In genomic region chr4:125758438-125758837, GRCh38 we compare ENCODE assay signal across 20 cellular contexts.
A peak's percentile ranks its signal among the peaks of the same experiment; 100 is the strongest.
DNase-seq lines count a peak whose midpoint lies in the region; FAIRE-seq and TF ChIP-seq lines count a peak whose summit lies in the region.
"Had no signal": no experiment of that assay in that cellular context is flagged by ENCODE, and none has a peak within 500 bp of the region (broad histone marks: within the 10 kb centered on the region; RNA-seq: fewer than 3 reads in every experiment).

No MANE protein-coding gene starts in this region.

- no peak overlapping the region for H3K27ac ChIP-seq in SK-N-SH (ENCODE audit: low read depth in 2 of 2, low read length in 1 of 2)
- peak overlapping the region; percentile 32 for H3K27ac ChIP-seq in hepatocyte
- H3K27ac ChIP-seq: 22Rv1; A549; BLaER1 treated with 17β-estradiol and CSF1 and Interleukin-3, amounts not matched to agents 10 nM and 100 nM; C4-2B had no signal

- in situ Hi-C loops in HAP-1 (cut with MboI; ENCODE audit: low sequenced_read_pairs): no loop called here

- no peaks in the 10 kb centered on the region for H3K79me2 ChIP-seq in SK-N-SH (ENCODE audit: insufficient read depth)
- H3K79me2 ChIP-seq in hepatocyte: no peaks in the 10 kb centered on the region

- H3K4me1 ChIP-seq in SK-N-SH (ENCODE audit: control insufficient read depth in 1 of 2, insufficient read depth in 2 of 2, low read depth in 1 of 2, low read length in 1 of 2): peaks cover 0 to 7% of the 10 kb centered on the region in 2 experiments; a peak in 2 of 4 replicates
- peaks cover 6% of the 10 kb centered on the region for H3K4me1 ChIP-seq in hepatocyte (ENCODE audit: insufficient read depth)
- no peaks in the 10 kb centered on the region for H3K4me1 ChIP-seq in HAP-1
- H3K4me1 ChIP-seq: A549; BLaER1 treated with 17β-estradiol and CSF1 and Interleukin-3, amounts not matched to agents 10 nM and 100 nM; Caco-2 had no signal

- H3K4me2 ChIP-seq in SK-N-SH (no peak overlapping the region), hepatocyte (peak overlapping the region; percentile 25)
- H3K4me2 ChIP-seq: A549; BLaER1 treated with 17β-estradiol and CSF1 and Interleukin-3, amounts not matched to agents 10 nM and 100 nM had no signal

- H3K9me2 ChIP-seq in SK-N-SH (no peaks in the 10 kb centered on the region), hepatocyte (replicated peaks; ENCODE audit: insufficient read depth) (no peaks in the 10 kb centered on the region)

- POLR2A ChIA-PET in SK-N-SH (lab: Yijun Ruan, JAX): no interaction called here

- H2AFZ ChIP-seq in SK-N-SH (ENCODE audit: low read depth) (no peak overlapping the region), hepatocyte (no peak overlapping the region)

- DNase-seq in SK-N-SH (no peak), hepatocyte (ENCODE audit: low spot score) (no peak), HAP-1 (ENCODE audit: low spot score in 2 of 2) (no peak), NCI-H526 treated with DMSO at 0.1 percent for 48 hours (lab: John Stamatoyannopoulos, UW) (no peak), NCI-H2171 treated with DMSO at 0.1 percent for 48 hours (lab: John Stamatoyannopoulos, UW) (no peak)
- DNase-seq: AML-193; Caco-2; Calu3; CD4-positive, alpha-beta T cell; CD8-positive, alpha-beta T cell; DMS79 treated with DMSO at 0.1 percent for 48 hours; GF-D8 had no signal

- TF ChIP-seq EP300 in SK-N-SH (IDR thresholded peaks at IDR 0.05; ENCODE audit: borderline replicate concordance in 1 of 2, low read depth in 1 of 2, low read length in 1 of 2): peak in 1 of 2 experiments; percentile 60; a peak in 2 of 4 replicates

- TF ChIP-seq RAD21 in SK-N-SH (IDR thresholded peaks at IDR 0.05; ENCODE audit: low read length): no peak

- H3F3A ChIP-seq in SK-N-SH (replicated peaks; ENCODE audit: insufficient read depth): no peaks in the 10 kb centered on the region

- H3K9me3 ChIP-seq in SK-N-SH (no peaks in the 10 kb centered on the region), hepatocyte (ENCODE audit: low read depth) (no peaks in the 10 kb centered on the region), HAP-1 (no peaks in the 10 kb centered on the region)
- H3K9me3 ChIP-seq: A549; BLaER1 treated with 17β-estradiol and CSF1 and Interleukin-3, amounts not matched to agents 10 nM and 100 nM; Caco-2 had no signal

- peak; percentile 21 for FAIRE-seq in colon (lab: Jason Lieb, UNC)
- FAIRE-seq: A549, D721Med, GM12891, GM19239 had no signal

- H3K27me3 ChIP-seq in SK-N-SH (ENCODE audit: insufficient read depth): no peaks in the 10 kb centered on the region
- H3K27me3 ChIP-seq in hepatocyte: no peaks in the 10 kb centered on the region
- H3K27me3 ChIP-seq in HAP-1 (ENCODE audit: low read depth): no peaks in the 10 kb centered on the region
- H3K27me3 ChIP-seq: BLaER1 treated with 17β-estradiol and CSF1 and Interleukin-3, amounts not matched to agents 10 nM and 100 nM had no signal

- CTCF ChIA-PET in SK-N-SH (lab: Yijun Ruan, JAX): no interaction called here

- H3K9ac ChIP-seq in SK-N-SH: no peak overlapping the region
- H3K9ac ChIP-seq: BLaER1 treated with 17β-estradiol and CSF1 and Interleukin-3, amounts not matched to agents 10 nM and 100 nM had no signal

- no peaks in the 10 kb centered on the region for H3K36me3 ChIP-seq in SK-N-SH (replicated peaks in 1 of 2; ENCODE audit: control insufficient read depth in 1 of 2, insufficient read depth in 2 of 2, low read length in 1 of 2)
- H3K36me3 ChIP-seq in hepatocyte (replicated peaks; ENCODE audit: insufficient read depth, low read depth): no peaks in the 10 kb centered on the region
- H3K36me3 ChIP-seq in HAP-1 (replicated peaks): no peaks in the 10 kb centered on the region
- H3K36me3 ChIP-seq: BLaER1 treated with 17β-estradiol and CSF1 and Interleukin-3, amounts not matched to agents 10 nM and 100 nM had no signal

- WGBS in SK-N-SH (ENCODE audit: low lambda C conversion rate): 9% methylated on average over 1 of the region's 1 CpG
- 52% methylated on average over 1 of the region's 1 CpG for WGBS in hepatocyte (ENCODE audit: low lambda C conversion rate, missing lambda C conversion rate)

- TF ChIP-seq CTCF in SK-N-SH (IDR thresholded peaks at IDR 0.05) (no peak), hepatocyte (IDR thresholded peaks at IDR 0.05; ENCODE audit: poor library complexity) (no peak)

- H3K4me3 ChIP-seq in SK-N-SH (ENCODE audit: low read depth in 2 of 2, low read length in 1 of 2): no peak overlapping the region
- H3K4me3 ChIP-seq in hepatocyte: no peak overlapping the region
- H3K4me3 ChIP-seq in HAP-1: no peak overlapping the region
- H3K4me3 ChIP-seq: A549; BLaER1 treated with 17β-estradiol and CSF1 and Interleukin-3, amounts not matched to agents 10 nM and 100 nM had no signal

- H4K20me1 ChIP-seq in SK-N-SH (ENCODE audit: insufficient read depth) (no peaks in the 10 kb centered on the region), hepatocyte (ENCODE audit: insufficient read depth, poor library complexity, severe bottlenecking) (no peaks in the 10 kb centered on the region)
- H4K20me1 ChIP-seq: BLaER1 treated with 17β-estradiol and CSF1 and Interleukin-3, amounts not matched to agents 10 nM and 100 nM had no signal

TF ChIP-seq in SK-N-SH, 30 proteins besides CTCF, POLR2A, EP300 and RAD21:
- peak; percentile 59; the same call in 1 of the 2 replicates for TF ChIP-seq RCOR1 (IDR thresholded peaks at IDR 0.05; ENCODE audit: low read length)
- TF ChIP-seq FOSL2 (IDR thresholded peaks at IDR 0.05; ENCODE audit: borderline replicate concordance, low read depth): no peak
- TF ChIP-seq NFIC (IDR thresholded peaks at IDR 0.05; ENCODE audit: borderline replicate concordance): 0 out of 2 replicates have a peak, but pooled peaks have one; percentile 14
- TF ChIP-seq GABPA (IDR thresholded peaks at IDR 0.05; ENCODE audit: low read depth): no peak
- no peak for TF ChIP-seq MXI1 (IDR thresholded peaks at IDR 0.05; ENCODE audit: low read depth, low read length)
- peak; percentile 69 for TF ChIP-seq GATA2 (CRISPR knock-in tag; IDR thresholded peaks at IDR 0.05)
